Comparison of ENCODE assay signal across 15 cellular contexts in genomic region chr1:63799810-63800209, GRCh38. TPM values are rescaled to one million over a fixed set of nuclear protein-coding genes. Genes with fewer than 3 reads are reported as not detected.
DNase-seq lines count a peak whose midpoint lies in the region; ATAC-seq and TF ChIP-seq lines count a peak whose summit lies in the region.
"Had no signal": no experiment of that assay in that cellular context is flagged by ENCODE, and none has a peak within 500 bp of the region (broad histone marks: within the 10 kb centered on the region; RNA-seq: fewer than 3 reads in every experiment).

No MANE protein-coding gene starts in this region.

- peaks cover 30% of the 10 kb centered on the region; the same call in 1 of the 2 replicates for H3F3A ChIP-seq in GM23248 (ENCODE audit: insufficient read depth)

- in situ Hi-C loops in GM23248 (cut with MboI), result no loop called here

- H3K27ac ChIP-seq in GM23248, result peak overlapping the region; percentile 31

- no peak overlapping the region for H3K4me3 ChIP-seq in AG09309 (ENCODE audit: control insufficient read depth, low read depth, low read length)
- H3K4me3 ChIP-seq in GM23248, result no peak overlapping the region
- H3K4me3 ChIP-seq in fibroblast of the aortic adventitia (ENCODE audit: low read depth, low read length), result no peak overlapping the region
- H3K4me3 ChIP-seq: esophagus squamous epithelium had no signal

- no peaks in the 10 kb centered on the region for H3K9me3 Mint-ChIP-seq in WTC11

- H3K4me1 ChIP-seq in GM23248 (ENCODE audit: insufficient read depth), result peaks cover 29% of the 10 kb centered on the region

- peak overlapping the region; percentile 85 for H3K27ac Mint-ChIP-seq in WTC11
- H3K27ac Mint-ChIP-seq: activated CD8-positive, alpha-beta memory T cell treated with anti-CD3 and anti-CD28 coated beads, Interleukin-2, amount 10 ng/mL, durations not matched to agents 7 days and 5 days had no signal

- no peaks in the 10 kb centered on the region for H3K36me3 Mint-ChIP-seq in WTC11
- H3K36me3 Mint-ChIP-seq: activated CD8-positive, alpha-beta memory T cell treated with anti-CD3 and anti-CD28 coated beads, Interleukin-2, amount 10 ng/mL, durations not matched to agents 7 days and 5 days had no signal

- CTCF ChIA-PET in WTC11 (lab: Charles Lee), result interaction anchor here (0.8 to 2.8 kb wide), 5 partner anchors 9 to 125 kb away, joined by 3 to 14 read pairs (median 3); no protein-coding TSS in a partner anchor

- H3K9ac ChIP-seq in GM23248, result peak overlapping the region; percentile 29; the same call in 1 of the 2 replicates

- H3K4me3 Mint-ChIP-seq in WTC11, result no peak overlapping the region
- H3K4me3 Mint-ChIP-seq: activated CD8-positive, alpha-beta memory T cell treated with anti-CD3 and anti-CD28 coated beads, Interleukin-2, amount 10 ng/mL, durations not matched to agents 7 days and 5 days had no signal

- WGBS in GM23248 (ENCODE audit: low coverage in 1 of 2, low lambda C conversion rate in 2 of 2, missing lambda C conversion rate in 2 of 2), 2 experiments, result 29 to 34% methylated on average over 3 of the region's 3 CpGs

- no peaks in the 10 kb centered on the region for H3K9me2 ChIP-seq in GM23248 (ENCODE audit: insufficient read depth)

- TF ChIP-seq CTCF in AG09309 (IDR thresholded peaks at IDR 0.05; ENCODE audit: control insufficient read depth, insufficient read depth, low read depth, low read length, missing control alignments) (no peak), WTC11 (IDR thresholded peaks at IDR 0.05) (no peak), fibroblast of the aortic adventitia (IDR thresholded peaks at IDR 0.05; ENCODE audit: insufficient read depth, low read length) (no peak)

- H4K20me1 ChIP-seq in GM23248 (ENCODE audit: insufficient read depth), result no peaks in the 10 kb centered on the region

- H3K27me3 ChIP-seq in GM23248 (replicated peaks; ENCODE audit: insufficient read depth), result no peaks in the 10 kb centered on the region
- H3K27me3 ChIP-seq: esophagus squamous epithelium had no signal

- ATAC-seq in WTC11 (no peak), GM19452 (IDR thresholded peaks at IDR 0.05; ENCODE audit: unreplicated experiment) (no peak), HG02970 (IDR thresholded peaks at IDR 0.05; ENCODE audit: low FRiP score, unreplicated experiment) (no peak)
- ATAC-seq: activated CD8-positive, alpha-beta memory T cell treated with anti-CD3 and anti-CD28 coated beads, Interleukin-2, amount 10 ng/mL, durations not matched to agents 7 days and 5 days had no signal

- DNase-seq in AG09309 (ENCODE audit: low read depth), result peak; percentile 79
- peak; percentile 74 for DNase-seq in GM23248
- DNase-seq in WTC11 (ENCODE audit: low spot score), result no peak
- peak; percentile 47 for DNase-seq in fibroblast of the aortic adventitia (ENCODE audit: low read depth)
- no peak for DNase-seq in DMS114 treated with DMSO at 0.1 percent for 48 hours (lab: John Stamatoyannopoulos, UW; ENCODE audit: unreplicated experiment)
- DNase-seq in cortex of kidney (lab: John Stamatoyannopoulos, UW), result no peak
- DNase-seq: ACHN; activated CD4-positive, alpha-beta T cell treated with anti-CD3 and anti-CD28 coated beads for 48 hours; activated CD8-positive, alpha-beta memory T cell treated with anti-CD3 and anti-CD28 coated beads, Interleukin-2, amount 10 ng/mL, durations not matched to agents 7 days and 5 days; effector CD4-positive, alpha-beta T cell; esophagus squamous epithelium; NCI-H226; SW 1271 had no signal

- H2AFZ ChIP-seq in GM23248, result no peak overlapping the region

- no peaks in the 10 kb centered on the region for H3K36me3 ChIP-seq in GM23248 (ENCODE audit: low read depth)
- H3K36me3 ChIP-seq: esophagus squamous epithelium had no signal

- H3K79me2 ChIP-seq in GM23248 (ENCODE audit: insufficient read depth), result peaks cover 64% of the 10 kb centered on the region

- no peaks in the 10 kb centered on the region for H3K27me3 Mint-ChIP-seq in WTC11 (ENCODE audit: low read depth)

- no peaks in the 10 kb centered on the region for H3K9me3 ChIP-seq in GM23248 (ENCODE audit: low read depth)
- H3K9me3 ChIP-seq: esophagus squamous epithelium had no signal

- POLR2A ChIA-PET in WTC11 (lab: Charles Lee), result interaction anchor here (0.7 kb wide), 1 partner anchor 74 kb away, joined by 4 read pairs; no protein-coding TSS in a partner anchor

- H3K4me2 ChIP-seq in GM23248 (ENCODE audit: unreplicated experiment), result peak overlapping the region; percentile 41

- peaks cover 86% of the 10 kb centered on the region for H3K4me1 Mint-ChIP-seq in WTC11
- H3K4me1 Mint-ChIP-seq: activated CD8-positive, alpha-beta memory T cell treated with anti-CD3 and anti-CD28 coated beads, Interleukin-2, amount 10 ng/mL, durations not matched to agents 7 days and 5 days had no signal

TF ChIP-seq in WTC11, 78 proteins besides CTCF, POLR2A, EP300 and RAD21:
- TF ChIP-seq ETV6 (CRISPR knock-in tag; IDR thresholded peaks at IDR 0.05) (no peak), TCF7 (CRISPR knock-in tag; IDR thresholded peaks at IDR 0.05; ENCODE audit: low read depth) (no peak), ZNF317 (CRISPR knock-in tag; IDR thresholded peaks at IDR 0.05; ENCODE audit: borderline replicate concordance, low read depth) (no peak), ZNF532 (CRISPR knock-in tag; IDR thresholded peaks at IDR 0.05; ENCODE audit: borderline replicate concordance) (no peak), CREM (CRISPR knock-in tag; IDR thresholded peaks at IDR 0.05) (no peak), GTF2I (CRISPR knock-in tag; conservative IDR thresholded peaks at IDR 0.05) (no peak), NR3C1 (CRISPR knock-in tag; conservative IDR thresholded peaks at IDR 0.05; ENCODE audit: low read depth) (no peak), IRF2 (CRISPR knock-in tag; IDR thresholded peaks at IDR 0.05; ENCODE audit: borderline replicate concordance, low read depth) (no peak), FOXP1 (CRISPR knock-in tag; IDR thresholded peaks at IDR 0.05; ENCODE audit: borderline replicate concordance) (no peak), SMAD3 (CRISPR knock-in tag; IDR thresholded peaks at IDR 0.05; ENCODE audit: borderline replicate concordance) (no peak), FOXK1 (CRISPR knock-in tag; IDR thresholded peaks at IDR 0.05) (no peak)
- TF ChIP-seq, protein P1, sequence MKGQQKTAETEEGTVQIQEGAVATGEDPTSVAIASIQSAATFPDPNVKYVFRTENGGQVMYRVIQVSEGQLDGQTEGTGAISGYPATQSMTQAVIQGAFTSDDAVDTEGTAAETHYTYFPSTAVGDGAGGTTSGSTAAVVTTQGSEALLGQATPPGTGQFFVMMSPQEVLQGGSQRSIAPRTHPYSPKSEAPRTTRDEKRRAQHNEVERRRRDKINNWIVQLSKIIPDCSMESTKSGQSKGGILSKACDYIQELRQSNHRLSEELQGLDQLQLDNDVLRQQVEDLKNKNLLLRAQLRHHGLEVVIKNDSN (CRISPR knock-in tag; IDR thresholded peaks at IDR 0.05), result no peak
- TF ChIP-seq, protein P2, sequence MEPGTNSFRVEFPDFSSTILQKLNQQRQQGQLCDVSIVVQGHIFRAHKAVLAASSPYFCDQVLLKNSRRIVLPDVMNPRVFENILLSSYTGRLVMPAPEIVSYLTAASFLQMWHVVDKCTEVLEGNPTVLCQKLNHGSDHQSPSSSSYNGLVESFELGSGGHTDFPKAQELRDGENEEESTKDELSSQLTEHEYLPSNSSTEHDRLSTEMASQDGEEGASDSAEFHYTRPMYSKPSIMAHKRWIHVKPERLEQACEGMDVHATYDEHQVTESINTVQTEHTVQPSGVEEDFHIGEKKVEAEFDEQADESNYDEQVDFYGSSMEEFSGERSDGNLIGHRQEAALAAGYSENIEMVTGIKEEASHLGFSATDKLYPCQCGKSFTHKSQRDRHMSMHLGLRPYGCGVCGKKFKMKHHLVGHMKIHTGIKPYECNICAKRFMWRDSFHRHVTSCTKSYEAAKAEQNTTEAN (CRISPR knock-in tag; IDR thresholded peaks at IDR 0.05), result no peak
- TF ChIP-seq, protein P3, sequence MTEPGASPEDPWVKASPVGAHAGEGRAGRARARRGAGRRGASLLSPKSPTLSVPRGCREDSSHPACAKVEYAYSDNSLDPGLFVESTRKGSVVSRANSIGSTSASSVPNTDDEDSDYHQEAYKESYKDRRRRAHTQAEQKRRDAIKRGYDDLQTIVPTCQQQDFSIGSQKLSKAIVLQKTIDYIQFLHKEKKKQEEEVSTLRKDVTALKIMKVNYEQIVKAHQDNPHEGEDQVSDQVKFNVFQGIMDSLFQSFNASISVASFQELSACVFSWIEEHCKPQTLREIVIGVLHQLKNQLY (CRISPR knock-in tag; IDR thresholded peaks at IDR 0.05), result no peak

RNA-seq across cellular contexts. Expression of gene ROR1, which starts 26.0 kb away (rescaled TPM):
- 12.0 and 20.9 TPM in 2 replicates for total RNA-seq in GM23248 (2014; rRNA removed; shearing (Covaris generic))
- 12.6 and 13.3 TPM in 2 replicates for polyA plus RNA-seq in GM23248 (2016; fragmentation: Nextera tagmentation; extraction: Ambion mirVana)
- total RNA-seq in WTC11 (2021) (54.6 to 56.3 TPM (median 55.2 TPM) in 3 replicates), fibroblast of the aortic adventitia (ENCODE audit: low replicate concordance) (18.8 and 31.7 TPM in 2 replicates)
- total RNA-seq: activated CD8-positive, alpha-beta memory T cell treated with anti-CD3 and anti-CD28 coated beads, Interleukin-2, amount 10 ng/mL, durations not matched to agents 7 days and 5 days had no signal

Comparison
In these comparisons a context has a peak if more than half of its experiments do, and no peak if none do; other contexts are left out.
1. DNase-seq: peak in AG09309 (single experiment), GM23248 (single experiment) and fibroblast of the aortic adventitia (single experiment); none in WTC11 (single experiment), DMS114 treated with DMSO at 0.1 percent for 48 hours (single experiment) and cortex of kidney (single experiment).